In genomic region chr3:129481783-129482332, GRCh38 we compare ENCODE assay signal across 10 cellular contexts. TPM values are rescaled to one million over a fixed set of nuclear protein-coding genes. Genes with fewer than 3 reads are reported as not detected.
DNase-seq lines count a peak whose midpoint lies in the region; ATAC-seq and TF ChIP-seq lines count a peak whose summit lies in the region.
"Had no signal": no experiment of that assay in that cellular context is flagged by ENCODE, and none has a peak within 500 bp of the region (broad histone marks: within the 10 kb centered on the region; RNA-seq: fewer than 3 reads in every experiment).

No MANE protein-coding gene starts in this region.

- no peak overlapping the region for H3K23ac ChIP-seq in trophoblast cell (ENCODE audit: low read length)

- H3K9ac ChIP-seq in trophoblast cell (ENCODE audit: low read length) (no peak overlapping the region), PC-3 (ENCODE audit: low read length) (no peak overlapping the region)

- no peaks in the 10 kb centered on the region for H3K27me3 Mint-ChIP-seq in activated CD4-positive, alpha-beta T cell treated with anti-CD3 and anti-CD28 coated beads, Interleukin-2, amount 10 ng/mL, durations not matched to agents 7 days and 5 days
- no peaks in the 10 kb centered on the region for H3K27me3 Mint-ChIP-seq in effector memory CD8-positive, alpha-beta T cell

- H3K4me1 Mint-ChIP-seq in activated CD4-positive, alpha-beta T cell treated with anti-CD3 and anti-CD28 coated beads, Interleukin-2, amount 10 ng/mL, durations not matched to agents 7 days and 5 days, result peaks cover 12% of the 10 kb centered on the region
- H3K4me1 Mint-ChIP-seq in effector memory CD8-positive, alpha-beta T cell (ENCODE audit: low read depth in 2 of 2), result peaks cover 0 to 9% of the 10 kb centered on the region in 2 donors

- no peaks in the 10 kb centered on the region for H3K9me3 Mint-ChIP-seq in activated CD4-positive, alpha-beta T cell treated with anti-CD3 and anti-CD28 coated beads, Interleukin-2, amount 10 ng/mL, durations not matched to agents 7 days and 5 days
- no peaks in the 10 kb centered on the region for H3K9me3 Mint-ChIP-seq in effector memory CD8-positive, alpha-beta T cell

- H3K36me3 ChIP-seq in ACC112 (ENCODE audit: insufficient read depth, low read length), result 0 out of 2 replicates have a peak, but pooled peaks cover 7% of the 10 kb centered on the region
- H3K36me3 ChIP-seq in trophoblast cell (ENCODE audit: control insufficient read depth in 1 of 2, insufficient read depth in 2 of 2, low read length in 2 of 2), result peaks cover 14 to 22% of the 10 kb centered on the region in 2 experiments
- no peaks in the 10 kb centered on the region for H3K36me3 ChIP-seq in PC-3 (ENCODE audit: low read depth, low read length)

- H3K27ac ChIP-seq in ACC112 (ENCODE audit: low read depth, low read length) (peak overlapping the region; percentile 63), trophoblast cell (ENCODE audit: low read depth, low read length) (peak overlapping the region; percentile 33), PC-3 (ENCODE audit: low read length) (no peak overlapping the region)

- H3K4me3 Mint-ChIP-seq in activated CD4-positive, alpha-beta T cell treated with anti-CD3 and anti-CD28 coated beads, Interleukin-2, amount 10 ng/mL, durations not matched to agents 7 days and 5 days, result no peak overlapping the region
- peak overlapping the region in 1 of 2 donors; percentile 21 for H3K4me3 Mint-ChIP-seq in effector memory CD8-positive, alpha-beta T cell

- peaks cover 27% of the 10 kb centered on the region for H3K79me1 ChIP-seq in trophoblast cell (ENCODE audit: low read length)

- peak overlapping the region; percentile 5 for H2BK120ac ChIP-seq in trophoblast cell (ENCODE audit: insufficient read depth, low read length, poor library complexity)

- H3K4me3 ChIP-seq in ACC112 (ENCODE audit: low read depth, low read length), result no peak overlapping the region
- H3K4me3 ChIP-seq in trophoblast cell (ENCODE audit: low read depth, low read length), result no peak overlapping the region
- no peak overlapping the region for H3K4me3 ChIP-seq in PC-3 (ENCODE audit: low read length)

- no TSS peak for BruUV-seq in PC-3 (replicated peaks; lab: Mats Ljungman, UMichigan)

- H2BK12ac ChIP-seq in trophoblast cell (ENCODE audit: low read length), result no peak overlapping the region

- H2AFZ ChIP-seq in ACC112 (ENCODE audit: low read length, unreplicated experiment), result no peak overlapping the region
- no peak overlapping the region for H2AFZ ChIP-seq in trophoblast cell (ENCODE audit: insufficient read depth, low read length, poor library complexity)
- no peak overlapping the region for H2AFZ ChIP-seq in PC-3 (ENCODE audit: low read length)

- no CpG with 5 or more reads among the region's 12 CpGs for WGBS in trophoblast cell (ENCODE audit: extremely low coverage, insufficient coverage, insufficient read length)

- no peak overlapping the region for H2BK5ac ChIP-seq in trophoblast cell (ENCODE audit: low read depth, low read length, poor library complexity)

- TF ChIP-seq CTCF in PC-3 (conservative IDR thresholded peaks at IDR 0.05; ENCODE audit: low read depth, low read length), result no peak

- no peaks in the 10 kb centered on the region for H3K9me2 ChIP-seq in PC-3 (replicated peaks; ENCODE audit: low read length)

- peaks cover 12% of the 10 kb centered on the region for H3K36me3 Mint-ChIP-seq in activated CD4-positive, alpha-beta T cell treated with anti-CD3 and anti-CD28 coated beads, Interleukin-2, amount 10 ng/mL, durations not matched to agents 7 days and 5 days (ENCODE audit: low read depth)
- peaks cover 6% of the 10 kb centered on the region for H3K36me3 Mint-ChIP-seq in effector memory CD8-positive, alpha-beta T cell (ENCODE audit: insufficient read depth)

- H3K27me3 ChIP-seq in ACC112 (ENCODE audit: insufficient read depth, low read length) (no peaks in the 10 kb centered on the region), trophoblast cell (ENCODE audit: insufficient read depth, low read length) (no peaks in the 10 kb centered on the region), PC-3 (ENCODE audit: low read length) (no peaks in the 10 kb centered on the region)

- H4K12ac ChIP-seq in trophoblast cell (ENCODE audit: low read depth, low read length), result no peak overlapping the region

- H3K4me2 ChIP-seq in trophoblast cell (ENCODE audit: low read length), result no peak overlapping the region
- H3K4me2 ChIP-seq in PC-3 (ENCODE audit: low read length), result no peak overlapping the region

- no peak overlapping the region for H4K8ac ChIP-seq in trophoblast cell (ENCODE audit: low read depth, low read length)

- H3K27ac Mint-ChIP-seq in activated CD4-positive, alpha-beta T cell treated with anti-CD3 and anti-CD28 coated beads, Interleukin-2, amount 10 ng/mL, durations not matched to agents 7 days and 5 days, result peak overlapping the region; percentile 87
- H3K27ac Mint-ChIP-seq in effector memory CD8-positive, alpha-beta T cell, result peak overlapping the region in 1 of 2 donors; percentile 90

- H3K14ac ChIP-seq in trophoblast cell (ENCODE audit: low read length), result no peak overlapping the region

- ATAC-seq in effector memory CD8-positive, alpha-beta T cell (replicated peaks), result peak; percentile 93
- ATAC-seq in HG03025 (IDR thresholded peaks at IDR 0.05; ENCODE audit: low FRiP score, unreplicated experiment) (no peak), PC-3 (no peak)

- intact Hi-C loops in PC-3 (cut with micrococcal nuclease), result no loop called here

- DNase-seq in activated CD4-positive, alpha-beta T cell treated with anti-CD3 and anti-CD28 coated beads, Interleukin-2, amount 10 ng/mL, durations not matched to agents 7 days and 5 days, result peak; percentile 49
- DNase-seq in effector memory CD8-positive, alpha-beta T cell, result peak in 2 of 3 experiments; percentile 13 to 20
- DNase-seq in trophoblast cell, result no peak
- DNase-seq in PC-3, result no peak
- no peak for DNase-seq in islet precursor cell
- no peak for DNase-seq in iPS-NIHi11 (ENCODE audit: low spot score)
- DNase-seq: NCI-H510A had no signal

- H3K79me2 ChIP-seq in ACC112 (ENCODE audit: control insufficient read depth, insufficient read depth, low read length, unreplicated experiment) (no peaks in the 10 kb centered on the region), trophoblast cell (ENCODE audit: control insufficient read depth, insufficient read depth, low read length, poor library complexity) (peaks cover 8% of the 10 kb centered on the region), PC-3 (ENCODE audit: low read length) (no peaks in the 10 kb centered on the region)

- H3K4me1 ChIP-seq in ACC112 (ENCODE audit: control insufficient read depth, insufficient read depth, low read length, unreplicated experiment) (peaks cover 35% of the 10 kb centered on the region), trophoblast cell (ENCODE audit: control insufficient read depth in 1 of 2, insufficient read depth in 2 of 2, low read length in 2 of 2) (peaks cover 27 to 36% of the 10 kb centered on the region in 2 experiments), PC-3 (ENCODE audit: insufficient read depth, low read length) (peaks cover 22% of the 10 kb centered on the region)

- peak overlapping the region; percentile 25 for H3K18ac ChIP-seq in trophoblast cell (ENCODE audit: low read length)

- no peak overlapping the region for H3K4ac ChIP-seq in trophoblast cell (ENCODE audit: low read depth, low read length)

- no peak overlapping the region for H2AK5ac ChIP-seq in trophoblast cell (ENCODE audit: low read length)

- H3K9me3 ChIP-seq in trophoblast cell (ENCODE audit: insufficient read depth, low read depth, low read length) (no peaks in the 10 kb centered on the region), PC-3 (ENCODE audit: low read length) (no peaks in the 10 kb centered on the region)

- H4K91ac ChIP-seq in trophoblast cell (ENCODE audit: low read depth, low read length), result no peak overlapping the region

- POLR2A ChIA-PET in activated CD4-positive, alpha-beta T cell treated with anti-CD3 and anti-CD28 coated beads, Interleukin-2, amount 10 ng/mL, durations not matched to agents 7 days and 5 days (lab: Charles Lee), result no interaction called here
- POLR2A ChIA-PET in PC-3 (lab: Charles Lee; ENCODE audit: unreplicated experiment), result no interaction called here

- H4K20me1 ChIP-seq in PC-3 (ENCODE audit: low read length), result no peaks in the 10 kb centered on the region

- H3F3A ChIP-seq in PC-3 (ENCODE audit: low read length, unreplicated experiment), result no peaks in the 10 kb centered on the region

- CTCF ChIA-PET in activated CD4-positive, alpha-beta T cell treated with anti-CD3 and anti-CD28 coated beads, Interleukin-2, amount 10 ng/mL, durations not matched to agents 7 days and 5 days (lab: Charles Lee), result interaction anchor here (0.7 to 1.6 kb wide), 4 partner anchors 9 to 108 kb away, joined by 3 to 6 read pairs (median 4); no protein-coding TSS in a partner anchor
- CTCF ChIA-PET in PC-3 (lab: Charles Lee), result no interaction called here

RNA-seq across cellular contexts. Expression of gene IFT122, which starts 41.8 kb away (rescaled TPM):
- 10 to 100 TPM; 24.9 to 27.2 TPM for total RNA-seq in activated CD4-positive, alpha-beta T cell treated with anti-CD3 and anti-CD28 coated beads, Interleukin-2, amount 10 ng/mL, durations not matched to agents 7 days and 5 days
- polyA plus RNA-seq in trophoblast cell (2013), result 31.1 and 31.8 TPM in 2 replicates
- 10.2 and 13.8 TPM in 2 replicates for total RNA-seq in PC-3 (2014; rRNA removed)

RNA-seq across cellular contexts. Expression of gene MBD4, which starts 42.1 kb away (rescaled TPM):
- 10 to 100 TPM; 47.9 to 50.6 TPM for total RNA-seq in activated CD4-positive, alpha-beta T cell treated with anti-CD3 and anti-CD28 coated beads, Interleukin-2, amount 10 ng/mL, durations not matched to agents 7 days and 5 days
- 41.3 and 44.5 TPM in 2 replicates for polyA plus RNA-seq in trophoblast cell (2013)
- total RNA-seq in PC-3 (2014; rRNA removed), result 11.4 and 21.1 TPM in 2 replicates

RNA-seq across cellular contexts. Expression of gene RHO, which starts 46.6 kb away (rescaled TPM):
- total RNA-seq in activated CD4-positive, alpha-beta T cell treated with anti-CD3 and anti-CD28 coated beads, Interleukin-2, amount 10 ng/mL, durations not matched to agents 7 days and 5 days, result not detected
- polyA plus RNA-seq in trophoblast cell (2013), result 0.01 TPM in 1 of 2 replicates, not detected in the other
- total RNA-seq in PC-3 (2014; rRNA removed), result not detected in 2 replicates
- polyA plus RNA-seq: AG04450 had no signal

RNA-seq across cellular contexts. Expression of gene EFCAB12, which starts 53.4 kb away (rescaled TPM):
- total RNA-seq in activated CD4-positive, alpha-beta T cell treated with anti-CD3 and anti-CD28 coated beads, Interleukin-2, amount 10 ng/mL, durations not matched to agents 7 days and 5 days, result under 1 TPM; 0.69 TPM
- polyA plus RNA-seq in trophoblast cell (2013), result 0.31 and 0.39 TPM in 2 replicates
- 0.04 and 0.12 TPM in 2 replicates for total RNA-seq in PC-3 (2014; rRNA removed)

Comparison
In these comparisons a context has a peak if more than half of its experiments do, and no peak if none do; other contexts are left out.
1. DNase-seq: peak in activated CD4-positive, alpha-beta T cell treated with anti-CD3 and anti-CD28 coated beads, Interleukin-2, amount 10 ng/mL, durations not matched to agents 7 days and 5 days (single experiment) and effector memory CD8-positive, alpha-beta T cell (2 of 3); none in trophoblast cell (0 of 2), PC-3 (single experiment), islet precursor cell (single experiment) and iPS-NIHi11 (single experiment).